In the genomic region with DNA sequence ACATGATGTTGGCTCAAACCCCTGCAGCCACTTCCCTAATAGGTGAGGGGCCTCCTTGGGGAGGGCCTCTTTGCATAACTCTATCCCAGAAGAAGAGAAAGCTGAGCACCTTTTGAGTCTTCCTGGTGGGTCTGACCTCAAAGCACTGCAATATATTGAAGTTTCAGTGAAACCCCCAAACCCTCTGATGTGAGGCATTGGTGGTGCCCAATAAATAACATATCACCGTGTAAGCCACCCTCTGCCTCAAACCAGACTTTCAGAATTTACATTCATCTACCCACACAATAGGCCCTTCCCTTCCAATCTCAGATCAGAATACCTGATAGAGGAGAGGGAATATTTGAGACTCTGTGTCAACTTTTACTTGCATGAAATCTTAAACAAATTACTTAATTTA, we compare ENCODE assay signal across 14 cellular contexts.
DNase-seq lines count a peak whose midpoint lies in the region; ATAC-seq, FAIRE-seq and TF ChIP-seq lines count a peak whose summit lies in the region.
"Had no signal": no experiment of that assay in that cellular context is flagged by ENCODE, and none has a peak within 500 bp of the region (broad histone marks: within the 10 kb centered on the region; RNA-seq: fewer than 3 reads in every experiment).

No MANE protein-coding gene starts in this region.

- H4K20me1 ChIP-seq in IMR-90 (ENCODE audit: insufficient read depth, low read length), result no peaks in the 10 kb centered on the region
- H4K20me1 ChIP-seq in astrocyte (ENCODE audit: insufficient read depth, low read length), result no peaks in the 10 kb centered on the region

- H3K23ac ChIP-seq in IMR-90 (ENCODE audit: low read depth, low read length), result no peak overlapping the region

- no peak for DNase-seq in activated T-cell treated with anti-CD3 and anti-CD28 coated beads, Interleukin-2, amount 50 U/mL, for 72 hours
- DNase-seq in activated T-cell treated with anti-CD3 and anti-CD28 coated beads for 4 hours (no peak), IMR-90 (no peak), astrocyte (ENCODE audit: low read depth) (no peak), iPS-NIHi7 (ENCODE audit: extremely low spot score) (no peak), colonic mucosa (no peak)
- no peak for DNase-seq in stimulated activated naive CD8-positive, alpha-beta T cell treated with anti-CD3 and anti-CD28 coated beads, Interleukin-15, amount 100 ng/mL, for 72 hours
- DNase-seq: BE2C; CD4-positive, alpha-beta memory T cell; DMS79 had no signal

- TF ChIP-seq POLR2A in IMR-90 (IDR thresholded peaks at IDR 0.05; ENCODE audit: low read depth, low read length), result no peak

- peak overlapping the region; percentile 76 for H2BK120ac ChIP-seq in IMR-90 (ENCODE audit: low read depth, low read length)

- no peak for TF ChIP-seq RAD21 in IMR-90 (IDR thresholded peaks at IDR 0.05; ENCODE audit: low read length)

- no peak overlapping the region; the same call in 1 of the 2 replicates for H3K18ac ChIP-seq in IMR-90 (ENCODE audit: low read depth, low read length)

- H3K9me3 Mint-ChIP-seq in activated T-cell treated with anti-CD3 and anti-CD28 coated beads, Interleukin-2, amount 50 U/mL, for 72 hours, result no peaks in the 10 kb centered on the region
- H3K9me3 Mint-ChIP-seq in astrocyte (ENCODE audit: unreplicated experiment), result no peaks in the 10 kb centered on the region
- no peaks in the 10 kb centered on the region for H3K9me3 Mint-ChIP-seq in stimulated activated naive CD8-positive, alpha-beta T cell treated with anti-CD3 and anti-CD28 coated beads, Interleukin-15, amount 100 ng/mL, for 72 hours
- H3K9me3 Mint-ChIP-seq: CD4-positive, alpha-beta memory T cell had no signal

- H3K4me3 Mint-ChIP-seq in activated T-cell treated with anti-CD3 and anti-CD28 coated beads, Interleukin-2, amount 50 U/mL, for 72 hours, result no peak overlapping the region
- no peak overlapping the region for H3K4me3 Mint-ChIP-seq in astrocyte (ENCODE audit: unreplicated experiment)
- H3K4me3 Mint-ChIP-seq in stimulated activated naive CD8-positive, alpha-beta T cell treated with anti-CD3 and anti-CD28 coated beads, Interleukin-15, amount 100 ng/mL, for 72 hours, result no peak overlapping the region
- H3K4me3 Mint-ChIP-seq: CD4-positive, alpha-beta memory T cell had no signal

- H3K4me1 ChIP-seq in IMR-90 (ENCODE audit: control insufficient read depth, insufficient read depth, low read length), result peaks cover 9% of the 10 kb centered on the region
- H3K4me1 ChIP-seq in astrocyte (ENCODE audit: insufficient read depth, low read length), result peaks cover 20% of the 10 kb centered on the region
- no peaks in the 10 kb centered on the region for H3K4me1 ChIP-seq in colonic mucosa
- H3K4me1 ChIP-seq: BE2C, HAP-1 had no signal

- no peak overlapping the region for H2AK9ac ChIP-seq in IMR-90 (replicated peaks; ENCODE audit: low read depth, low read length, poor library complexity)

- H4K8ac ChIP-seq in IMR-90 (ENCODE audit: low read depth in 2 of 2, low read length in 2 of 2), result 0 out of 4 replicates have a peak overlapping the region, but pooled peaks of 1 of the 2 experiments have one; percentile 16

- H3K27ac ChIP-seq in IMR-90 (ENCODE audit: insufficient read depth, low read length), result no peak overlapping the region
- H3K27ac ChIP-seq in astrocyte (ENCODE audit: low read depth, low read length), result no peak overlapping the region
- no peak overlapping the region for H3K27ac ChIP-seq in colonic mucosa
- H3K27ac ChIP-seq: C4-2B had no signal

- H3K27me3 ChIP-seq in IMR-90 (ENCODE audit: control insufficient read depth, insufficient read depth, low read length) (no peaks in the 10 kb centered on the region), astrocyte (ENCODE audit: insufficient read depth, low read length) (no peaks in the 10 kb centered on the region), colonic mucosa (no peaks in the 10 kb centered on the region)
- H3K27me3 ChIP-seq: BE2C had no signal

- BruUV-seq in IMR-90 (replicated peaks; lab: Mats Ljungman, UMichigan), result no TSS peak

- POLR2A ChIA-PET in IMR-90 (lab: Charles Lee; ENCODE audit: unreplicated experiment), result no interaction called here

- 0 out of 2 replicates have a peak overlapping the region, but pooled peaks have one; percentile 26 for H2AK5ac ChIP-seq in IMR-90 (ENCODE audit: low read depth, low read length)

- no peaks in the 10 kb centered on the region for H3K36me3 Mint-ChIP-seq in activated T-cell treated with anti-CD3 and anti-CD28 coated beads, Interleukin-2, amount 50 U/mL, for 72 hours (ENCODE audit: insufficient read depth in 2 of 2)
- peaks cover 9% of the 10 kb centered on the region for H3K36me3 Mint-ChIP-seq in astrocyte (ENCODE audit: low read depth, unreplicated experiment)
- H3K36me3 Mint-ChIP-seq: CD4-positive, alpha-beta memory T cell had no signal

- H3K36me3 ChIP-seq in IMR-90 (ENCODE audit: control insufficient read depth, insufficient read depth, low read length) (no peaks in the 10 kb centered on the region), astrocyte (ENCODE audit: insufficient read depth, low read length) (no peaks in the 10 kb centered on the region), colonic mucosa (no peaks in the 10 kb centered on the region)
- H3K36me3 ChIP-seq: BE2C, HAP-1 had no signal

- intact Hi-C loops in IMR-90 (cut with micrococcal nuclease), result loop anchor here (10.0 kb wide), 1 partner anchor 611 kb away; a partner anchor contains a TSS
- intact Hi-C loops in colonic mucosa (cut with DNase I), result no loop called here

- no peaks in the 10 kb centered on the region for H3K79me1 ChIP-seq in IMR-90 (ENCODE audit: low read depth in 1 of 2, low read length in 2 of 2)

- no peak overlapping the region for H2BK5ac ChIP-seq in IMR-90 (ENCODE audit: low read depth, low read length, poor library complexity, severe bottlenecking)

- ATAC-seq in activated T-cell treated with anti-CD3 and anti-CD28 coated beads, Interleukin-2, amount 50 U/mL, for 72 hours (replicated peaks in 1 of 2), result peak; percentile 42 to 56
- ATAC-seq in IMR-90 (ENCODE audit: low read depth), result no peak
- peak; percentile 87 for ATAC-seq in stimulated activated naive CD8-positive, alpha-beta T cell treated with anti-CD3 and anti-CD28 coated beads, Interleukin-15, amount 100 ng/mL, for 72 hours

- dilution Hi-C loops in IMR-90 (cut with HindIII; ENCODE audit: low sequenced_read_pairs, unreplicated experiment), result no loop called here

- H2BK20ac ChIP-seq in IMR-90 (ENCODE audit: low read depth, low read length), result peak overlapping the region; percentile 16; the same call in 1 of the 2 replicates

- H3K4me2 ChIP-seq in IMR-90 (ENCODE audit: low read depth, low read length) (no peak overlapping the region), astrocyte (ENCODE audit: low read length) (no peak overlapping the region)

- peaks cover 4% of the 10 kb centered on the region for H3K27me3 Mint-ChIP-seq in activated T-cell treated with anti-CD3 and anti-CD28 coated beads, Interleukin-2, amount 50 U/mL, for 72 hours (ENCODE audit: low read depth)
- H3K27me3 Mint-ChIP-seq in astrocyte (ENCODE audit: low read depth, unreplicated experiment), result no peaks in the 10 kb centered on the region
- no peaks in the 10 kb centered on the region for H3K27me3 Mint-ChIP-seq in stimulated activated naive CD8-positive, alpha-beta T cell treated with anti-CD3 and anti-CD28 coated beads, Interleukin-15, amount 100 ng/mL, for 72 hours
- H3K27me3 Mint-ChIP-seq: CD4-positive, alpha-beta memory T cell had no signal

- H3K27ac Mint-ChIP-seq in activated T-cell treated with anti-CD3 and anti-CD28 coated beads, Interleukin-2, amount 50 U/mL, for 72 hours, result no peak overlapping the region
- peak overlapping the region; percentile 29 for H3K27ac Mint-ChIP-seq in astrocyte (ENCODE audit: unreplicated experiment)
- no peak overlapping the region for H3K27ac Mint-ChIP-seq in stimulated activated naive CD8-positive, alpha-beta T cell treated with anti-CD3 and anti-CD28 coated beads, Interleukin-15, amount 100 ng/mL, for 72 hours

- H3K9ac ChIP-seq in IMR-90 (ENCODE audit: low read depth, low read length) (no peak overlapping the region), astrocyte (ENCODE audit: low read length) (no peak overlapping the region), colonic mucosa (ENCODE audit: low read depth in 2 of 2, low read length in 2 of 2) (no peak overlapping the region)

- CTCF ChIA-PET in IMR-90 (lab: Yijun Ruan, JAX), result no interaction called here

- no peak overlapping the region for H3K14ac ChIP-seq in IMR-90 (replicated peaks; ENCODE audit: low read depth, low read length)

- H4K5ac ChIP-seq in IMR-90 (ENCODE audit: low read depth, low read length), result no peak overlapping the region

- H3K4me3 ChIP-seq in IMR-90 (ENCODE audit: insufficient read depth, low read depth, low read length), result no peak overlapping the region
- no peak overlapping the region for H3K4me3 ChIP-seq in astrocyte (ENCODE audit: insufficient read depth, low read depth, low read length)
- H3K4me3 ChIP-seq in colonic mucosa, result no peak overlapping the region
- H3K4me3 ChIP-seq: HAP-1 had no signal

- no CpG with 5 or more reads among the region's 1 CpG for WGBS in IMR-90 (ENCODE audit: extremely low coverage in 2 of 2, insufficient read length in 1 of 2), 2 experiments

- H3K9me3 ChIP-seq in IMR-90 (ENCODE audit: control insufficient read depth, insufficient read depth, low read length) (no peaks in the 10 kb centered on the region), astrocyte (ENCODE audit: insufficient read depth, low read depth, low read length) (no peaks in the 10 kb centered on the region), colonic mucosa (no peaks in the 10 kb centered on the region)
- H3K9me3 ChIP-seq: BE2C, HAP-1 had no signal

- H3K4me1 Mint-ChIP-seq in activated T-cell treated with anti-CD3 and anti-CD28 coated beads, Interleukin-2, amount 50 U/mL, for 72 hours (ENCODE audit: low read depth), result peaks cover 18% of the 10 kb centered on the region
- H3K4me1 Mint-ChIP-seq in astrocyte (ENCODE audit: low read depth, unreplicated experiment), result peaks cover 23% of the 10 kb centered on the region
- H3K4me1 Mint-ChIP-seq in stimulated activated naive CD8-positive, alpha-beta T cell treated with anti-CD3 and anti-CD28 coated beads, Interleukin-15, amount 100 ng/mL, for 72 hours, result peaks cover 11% of the 10 kb centered on the region

- H3K56ac ChIP-seq in IMR-90 (ENCODE audit: extremely low read depth, insufficient read depth, low read length), result no peak overlapping the region

- in situ Hi-C loops in IMR-90 (cut with MboI; ENCODE audit: low sequenced_read_pairs), result no loop called here

- no peak for FAIRE-seq in astrocyte (lab: Jason Lieb, UNC)
- FAIRE-seq: GM12891, H1 had no signal

- H2AFZ ChIP-seq in IMR-90 (replicated peaks; ENCODE audit: low read length, poor library complexity) (no peak overlapping the region), astrocyte (ENCODE audit: low read depth, low read length) (no peak overlapping the region)

- peaks cover 7% of the 10 kb centered on the region for H3K9me1 ChIP-seq in IMR-90 (ENCODE audit: insufficient read depth, low read length)

- H3K79me2 ChIP-seq in astrocyte (ENCODE audit: insufficient read depth, low read length), result no peaks in the 10 kb centered on the region

- H2BK15ac ChIP-seq in IMR-90 (ENCODE audit: low read depth, low read length), result peak overlapping the region; percentile 35; the same call in 1 of the 3 replicates

- TF ChIP-seq CTCF in IMR-90 (conservative IDR thresholded peaks at IDR 0.05; ENCODE audit: low read depth, low read length) (no peak), astrocyte (IDR thresholded peaks at IDR 0.05; ENCODE audit: insufficient read depth, low read depth, low read length) (no peak), colonic mucosa (IDR thresholded peaks at IDR 0.05) (no peak)

- peak overlapping the region; percentile 34; the same call in 1 of the 2 replicates for H3K4ac ChIP-seq in IMR-90 (ENCODE audit: low read depth, low read length)

- H4K91ac ChIP-seq in IMR-90 (ENCODE audit: insufficient read depth, low read depth, low read length), result 0 out of 2 replicates have a peak overlapping the region, but pooled peaks have one; percentile 7
